In genomic region chr18:711330-711692, GRCh38 we compare ENCODE assay signal across 8 cellular contexts. TPM values are rescaled to one million over a fixed set of nuclear protein-coding genes. Genes with fewer than 3 reads are reported as not detected.
DNase-seq lines count a peak whose midpoint lies in the region; ATAC-seq, FAIRE-seq and TF ChIP-seq lines count a peak whose summit lies in the region.

No MANE protein-coding gene starts in this region.

- no peaks in the 10 kb centered on the region for H3K9me3 Mint-ChIP-seq in glutamatergic neuron (ENCODE audit: unreplicated experiment)

- H3K27me3 Mint-ChIP-seq in glutamatergic neuron (ENCODE audit: unreplicated experiment) = peaks cover 11% of the 10 kb centered on the region

- H3K9me3 ChIP-seq in WERI-Rb-1 (ENCODE audit: severe bottlenecking) = peaks cover 5% of the 10 kb centered on the region

- no peaks in the 10 kb centered on the region for H3K27me3 ChIP-seq in WERI-Rb-1 (ENCODE audit: insufficient read depth, low read depth, severe bottlenecking)

- peak; percentile 68 for FAIRE-seq in GM12891 (lab: Jason Lieb, UNC)

- H3K27ac ChIP-seq in WERI-Rb-1 = no peak overlapping the region

- intact Hi-C loops in sciatic nerve (cut with DNase I) = no loop called here

- H3K36me3 Mint-ChIP-seq in glutamatergic neuron (ENCODE audit: unreplicated experiment) = peaks cover 3% of the 10 kb centered on the region

- H3K27ac Mint-ChIP-seq in glutamatergic neuron (ENCODE audit: unreplicated experiment) = no peak overlapping the region

- DNase-seq in GM12891 (ENCODE audit: insufficient read length, low spot score) = no peak
- DNase-seq in HFF-Myc (ENCODE audit: extremely low read depth, low read depth) = no peak
- no peak for DNase-seq in WERI-Rb-1
- no peak for DNase-seq in glutamatergic neuron
- no peak for DNase-seq in sciatic nerve (ENCODE audit: low spot score)
- no peak for DNase-seq in NCI-H146 (lab: John Stamatoyannopoulos, UW)
- no peak for DNase-seq in activated CD4-positive, alpha-beta T cell treated with anti-CD3 and anti-CD28 coated beads for 48 hours

- peak overlapping the region; percentile 97 for H3K4me3 ChIP-seq in HFF-Myc (replicated peaks; ENCODE audit: low read depth, low read length)
- H3K4me3 ChIP-seq in WERI-Rb-1 (ENCODE audit: low read depth, low read length) = peak overlapping the region; percentile 97

- no peak for TF ChIP-seq POLR2A in GM12891 (IDR thresholded peaks at IDR 0.05; ENCODE audit: low read depth, low read length)

- peaks cover 9% of the 10 kb centered on the region for H3K36me3 ChIP-seq in WERI-Rb-1

- peak; percentile 47 for ATAC-seq in sciatic nerve
- ATAC-seq in GM21390 (IDR thresholded peaks at IDR 0.05; ENCODE audit: unreplicated experiment) = no peak

- TF ChIP-seq CTCF in HFF-Myc (IDR thresholded peaks at IDR 0.05; ENCODE audit: low read depth, low read length, missing control alignments) = no peak
- no peak for TF ChIP-seq CTCF in WERI-Rb-1 (IDR thresholded peaks at IDR 0.05; ENCODE audit: low read depth, low read length)
- no peak for TF ChIP-seq CTCF in glutamatergic neuron (IDR thresholded peaks at IDR 0.05; ENCODE audit: partially characterized antibody, unreplicated experiment)

- H3K4me3 Mint-ChIP-seq in glutamatergic neuron (ENCODE audit: unreplicated experiment) = peak overlapping the region; percentile 58

- no peaks in the 10 kb centered on the region for H3K4me1 Mint-ChIP-seq in glutamatergic neuron (ENCODE audit: low read depth, unreplicated experiment)

TF ChIP-seq in GM12891, 5 proteins besides CTCF, POLR2A, EP300 and RAD21:
- TF ChIP-seq TAF1 (IDR thresholded peaks at IDR 0.05; ENCODE audit: low read depth, low read length) = no peak
- TF ChIP-seq POLR2AphosphoS5 (IDR thresholded peaks at IDR 0.05; ENCODE audit: low read depth, low read length) = no peak
- TF ChIP-seq SPI1 (IDR thresholded peaks at IDR 0.05; ENCODE audit: low read depth, low read length) = no peak
- TF ChIP-seq PAX5 (IDR thresholded peaks at IDR 0.05; ENCODE audit: insufficient read depth, low read length, severe bottlenecking) = no peak
- no peak; the same call in 1 of the 2 replicates for TF ChIP-seq POU2F2 (IDR thresholded peaks at IDR 0.05; ENCODE audit: low read depth, low read length)
TF ChIP-seq in GM12891: peak in this region for 0.

RNA-seq across cellular contexts. Expression of gene ENOSF1, which starts 1.1 kb away (rescaled TPM):
- 27.7 TPM for polyA plus RNA-seq in GM12891 (2012; ENCODE audit: low read depth, missing spikeins)
- total RNA-seq in glutamatergic neuron (ENCODE audit: unreplicated experiment) = 9.7 TPM
- total RNA-seq in sciatic nerve = 81.3 TPM

RNA-seq across cellular contexts. Expression of gene TYMS, which starts 53.9 kb away (rescaled TPM):
- 210 TPM for polyA plus RNA-seq in GM12891 (2012; ENCODE audit: low read depth, missing spikeins)
- total RNA-seq in glutamatergic neuron (ENCODE audit: unreplicated experiment) (15.5 TPM), sciatic nerve (1.8 TPM)
